In the genomic region with DNA sequence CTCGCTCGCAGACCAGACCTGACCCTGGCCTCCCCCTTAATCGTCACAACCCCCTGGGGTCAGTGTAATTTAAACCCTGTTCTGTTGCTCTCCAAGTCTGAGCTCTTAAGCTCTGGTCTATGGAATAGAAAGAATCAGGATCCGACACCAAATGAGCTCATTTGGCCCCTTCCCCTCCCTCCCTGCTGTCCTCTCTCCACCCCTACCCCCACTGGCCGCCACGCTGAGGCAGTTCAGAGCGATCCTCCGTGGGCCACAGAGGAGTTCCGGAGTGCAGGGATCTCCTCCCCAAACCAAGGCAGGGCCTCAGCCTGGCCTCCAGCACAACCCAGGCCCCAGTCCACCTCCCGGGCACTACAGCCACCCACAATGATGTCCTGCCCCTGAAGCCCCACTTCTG, we compare ENCODE assay signal across 17 cellular contexts. TPM values are rescaled to one million over a fixed set of nuclear protein-coding genes. Genes with fewer than 3 reads are reported as not detected.
A peak's percentile ranks its signal among the peaks of the same experiment; 100 is the strongest.
DNase-seq lines count a peak whose midpoint lies in the region; ATAC-seq and TF ChIP-seq lines count a peak whose summit lies in the region.
"Had no signal": no experiment of that assay in that cellular context is flagged by ENCODE, and none has a peak within 500 bp of the region (broad histone marks: within the 10 kb centered on the region; RNA-seq: fewer than 3 reads in every experiment).

No MANE protein-coding gene starts in this region.

- no peaks in the 10 kb centered on the region for H3K9me3 Mint-ChIP-seq in activated CD4-positive, alpha-beta T cell treated with anti-CD3 and anti-CD28 coated beads for 36 hours (ENCODE audit: low read depth)
- H3K9me3 Mint-ChIP-seq in WTC11: no peaks in the 10 kb centered on the region

- no peak for ATAC-seq in activated CD4-positive, alpha-beta T cell treated with anti-CD3 and anti-CD28 coated beads for 36 hours
- ATAC-seq in WTC11 (peak; percentile 13), GM21528 (IDR thresholded peaks at IDR 0.05; ENCODE audit: low FRiP score, unreplicated experiment) (no peak)
- ATAC-seq: K562, Panc1 had no signal

- H3K36me3 ChIP-seq in esophagus muscularis mucosa (no peaks in the 10 kb centered on the region), spleen (peaks cover 0 to 4% (median 0%) of the 10 kb centered on the region in 6 donors)
- H3K36me3 ChIP-seq: breast epithelium had no signal

- no peak overlapping the region for H3K4me3 Mint-ChIP-seq in activated CD4-positive, alpha-beta T cell treated with anti-CD3 and anti-CD28 coated beads for 36 hours
- H3K4me3 Mint-ChIP-seq in WTC11: no peak overlapping the region

- CTCF ChIA-PET in activated CD4-positive, alpha-beta T cell treated with anti-CD3 and anti-CD28 coated beads for 36 hours (lab: Charles Lee): interaction anchor here (0.9 to 2.5 kb wide), 4 partner anchors 10 to 25 kb away, joined by 3 to 11 read pairs (median 5); no protein-coding TSS in a partner anchor
- CTCF ChIA-PET in WTC11 (lab: Charles Lee): interaction anchor here (0.5 to 8.8 kb wide), 9 partner anchors 13 to 108 kb away, joined by 3 to 74 read pairs (median 8); no protein-coding TSS in a partner anchor

- intact Hi-C loops in activated CD4-positive, alpha-beta T cell treated with anti-CD3 and anti-CD28 coated beads for 36 hours (cut with DNase I, micrococcal nuclease): no loop called here
- intact Hi-C loops in esophagus muscularis mucosa (cut with DNase I) (no loop called here), spleen (cut with DNase I; ENCODE audit: low total_unique reads) (no loop called here)

- TF ChIP-seq POLR2A in esophagus muscularis mucosa (IDR thresholded peaks at IDR 0.05; ENCODE audit: low read depth) (no peak), spleen (IDR thresholded peaks at IDR 0.05) (no peak)

- H3K4me3 ChIP-seq in esophagus muscularis mucosa (no peak overlapping the region), spleen (no peak overlapping the region)
- H3K4me3 ChIP-seq: breast epithelium, K562 had no signal

- H3K27me3 ChIP-seq in esophagus muscularis mucosa: no peaks in the 10 kb centered on the region
- H3K27me3 ChIP-seq in spleen (replicated peaks in 1 of 7): no peaks in the 10 kb centered on the region
- H3K27me3 ChIP-seq: breast epithelium had no signal

- H3K4me1 ChIP-seq in esophagus muscularis mucosa (peaks cover 70 to 90% (median 87%) of the 10 kb centered on the region in 4 donors), spleen (peaks cover 31 to 91% (median 66%) of the 10 kb centered on the region in 6 donors)

- no peak for DNase-seq in activated CD4-positive, alpha-beta T cell treated with anti-CD3 and anti-CD28 coated beads for 36 hours
- DNase-seq in activated CD4-positive, alpha-beta T cell treated with anti-CD3 and anti-CD28 coated beads, Interleukin-2, amount 50 U/mL, for 48 hours: no peak
- DNase-seq in WTC11 (ENCODE audit: low spot score) (no peak), esophagus muscularis mucosa (ENCODE audit: extremely low spot score) (no peak), spleen (peak; percentile 64), GOT3 (lab: John Stamatoyannopoulos, UW) (no peak), NK-92 (lab: John Stamatoyannopoulos, UW; ENCODE audit: unreplicated experiment) (no peak)
- DNase-seq: activated effector memory CD4-positive, alpha-beta T cell treated with Interleukin-2 at 50 U/mL for 16 hours; head of caudate nucleus; NCI-H1048; NCI-H2081; stimulated activated CD4-positive, alpha-beta T cell treated with anti-CD3 and anti-CD28 coated beads, Interleukin-4, amount 100 ng/mL, for 4 hours had no signal

- TF ChIP-seq EP300 in esophagus muscularis mucosa (IDR thresholded peaks at IDR 0.05): no peak

- POLR2A ChIA-PET in activated CD4-positive, alpha-beta T cell treated with anti-CD3 and anti-CD28 coated beads for 36 hours (lab: Charles Lee): no interaction called here
- POLR2A ChIA-PET in WTC11 (lab: Charles Lee): interaction anchor here (0.6 to 1.8 kb wide), 2 partner anchors 21 to 217 kb away, joined by 4 to 7 read pairs; no protein-coding TSS in a partner anchor

- no peaks in the 10 kb centered on the region for H3K9me3 ChIP-seq in esophagus muscularis mucosa
- H3K9me3 ChIP-seq in spleen: no peaks in the 10 kb centered on the region
- H3K9me3 ChIP-seq: breast epithelium had no signal

- peaks cover 78% of the 10 kb centered on the region for H3K4me1 Mint-ChIP-seq in activated CD4-positive, alpha-beta T cell treated with anti-CD3 and anti-CD28 coated beads for 36 hours
- H3K4me1 Mint-ChIP-seq in WTC11: peaks cover 67% of the 10 kb centered on the region

- H3K27me3 Mint-ChIP-seq in activated CD4-positive, alpha-beta T cell treated with anti-CD3 and anti-CD28 coated beads for 36 hours: no peaks in the 10 kb centered on the region
- no peaks in the 10 kb centered on the region for H3K27me3 Mint-ChIP-seq in WTC11 (ENCODE audit: low read depth)

- H3K27ac Mint-ChIP-seq in activated CD4-positive, alpha-beta T cell treated with anti-CD3 and anti-CD28 coated beads for 36 hours: peak overlapping the region; percentile 89
- peak overlapping the region; percentile 22 for H3K27ac Mint-ChIP-seq in WTC11

- H3K36me3 Mint-ChIP-seq in activated CD4-positive, alpha-beta T cell treated with anti-CD3 and anti-CD28 coated beads for 36 hours (ENCODE audit: low read depth): peaks cover 7% of the 10 kb centered on the region
- H3K36me3 Mint-ChIP-seq in WTC11: no peaks in the 10 kb centered on the region

- WGBS in esophagus muscularis mucosa: 73% methylated on average over 8 of the region's 10 CpGs
- WGBS in spleen, 5 donors: 82 to 91% (median 84%) methylated on average over 10 of the region's 10 CpGs

- peak overlapping the region; percentile 15 to 89 (median 24) for H3K27ac ChIP-seq in esophagus muscularis mucosa (replicated peaks in 1 of 4)
- peak overlapping the region in 3 of 8 donors; percentile 26 to 39 (median 30) for H3K27ac ChIP-seq in spleen
- H3K27ac ChIP-seq: breast epithelium, C4-2B had no signal

- TF ChIP-seq CTCF in WTC11 (IDR thresholded peaks at IDR 0.05): no peak
- no peak for TF ChIP-seq CTCF in esophagus muscularis mucosa (IDR thresholded peaks at IDR 0.05)
- no peak for TF ChIP-seq CTCF in spleen (IDR thresholded peaks at IDR 0.05 in 8 of 11, conservative IDR thresholded peaks at IDR 0.05 in 3 of 11)

TF ChIP-seq in WTC11, 78 proteins besides CTCF, POLR2A, EP300 and RAD21:
- no peak for TF ChIP-seq GABPB1 (CRISPR knock-in tag; IDR thresholded peaks at IDR 0.05)
- TF ChIP-seq, protein P1, sequence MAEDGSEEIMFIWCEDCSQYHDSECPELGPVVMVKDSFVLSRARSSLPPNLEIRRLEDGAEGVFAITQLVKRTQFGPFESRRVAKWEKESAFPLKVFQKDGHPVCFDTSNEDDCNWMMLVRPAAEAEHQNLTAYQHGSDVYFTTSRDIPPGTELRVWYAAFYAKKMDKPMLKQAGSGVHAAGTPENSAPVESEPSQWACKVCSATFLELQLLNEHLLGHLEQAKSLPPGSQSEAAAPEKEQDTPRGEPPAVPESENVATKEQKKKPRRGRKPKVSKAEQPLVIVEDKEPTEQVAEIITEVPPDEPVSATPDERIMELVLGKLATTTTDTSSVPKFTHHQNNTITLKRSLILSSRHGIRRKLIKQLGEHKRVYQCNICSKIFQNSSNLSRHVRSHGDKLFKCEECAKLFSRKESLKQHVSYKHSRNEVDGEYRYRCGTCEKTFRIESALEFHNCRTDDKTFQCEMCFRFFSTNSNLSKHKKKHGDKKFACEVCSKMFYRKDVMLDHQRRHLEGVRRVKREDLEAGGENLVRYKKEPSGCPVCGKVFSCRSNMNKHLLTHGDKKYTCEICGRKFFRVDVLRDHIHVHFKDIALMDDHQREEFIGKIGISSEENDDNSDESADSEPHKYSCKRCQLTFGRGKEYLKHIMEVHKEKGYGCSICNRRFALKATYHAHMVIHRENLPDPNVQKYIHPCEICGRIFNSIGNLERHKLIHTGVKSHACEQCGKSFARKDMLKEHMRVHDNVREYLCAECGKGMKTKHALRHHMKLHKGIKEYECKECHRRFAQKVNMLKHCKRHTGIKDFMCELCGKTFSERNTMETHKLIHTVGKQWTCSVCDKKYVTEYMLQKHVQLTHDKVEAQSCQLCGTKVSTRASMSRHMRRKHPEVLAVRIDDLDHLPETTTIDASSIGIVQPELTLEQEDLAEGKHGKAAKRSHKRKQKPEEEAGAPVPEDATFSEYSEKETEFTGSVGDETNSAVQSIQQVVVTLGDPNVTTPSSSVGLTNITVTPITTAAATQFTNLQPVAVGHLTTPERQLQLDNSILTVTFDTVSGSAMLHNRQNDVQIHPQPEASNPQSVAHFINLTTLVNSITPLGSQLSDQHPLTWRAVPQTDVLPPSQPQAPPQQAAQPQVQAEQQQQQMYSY (CRISPR knock-in tag; IDR thresholded peaks at IDR 0.05): peak; percentile 85
TF ChIP-seq in WTC11: peak in this region for 1.

RNA-seq across cellular contexts. Expression of a gene that starts 5.3 kb away (rescaled TPM):
- total RNA-seq in activated CD4-positive, alpha-beta T cell treated with anti-CD3 and anti-CD28 coated beads for 36 hours: 10 to 100 TPM; 62.3 to 76.2 TPM
- total RNA-seq in WTC11 (2021) (154 to 162 TPM (median 154 TPM) in 3 replicates), esophagus muscularis mucosa (10 to 100 TPM; 11.3 to 29.5 (median 16.9) TPM), spleen (10 to 100 TPM; 28.4 to 64.6 (median 42.0) TPM)
- 10 to 100 TPM in 2 of 3 donors, 1 to 10 TPM in 1; 9.0 to 17.1 (median 10.5) TPM for polyA plus RNA-seq in spleen
